Comparison of ENCODE assay signal across 14 cellular contexts in genomic region chr10:29465384-29465783, GRCh38.
A peak's percentile ranks its signal among the peaks of the same experiment; 100 is the strongest.
DNase-seq lines count a peak whose midpoint lies in the region; ATAC-seq and TF ChIP-seq lines count a peak whose summit lies in the region.
"Had no signal": no experiment of that assay in that cellular context is flagged by ENCODE, and none has a peak within 500 bp of the region (broad histone marks: within the 10 kb centered on the region; RNA-seq: fewer than 3 reads in every experiment).

No MANE protein-coding gene starts in this region.

- H3K27me3 ChIP-seq in Loucy (ENCODE audit: insufficient read depth, low read length, poor library complexity, severe bottlenecking) (no peaks in the 10 kb centered on the region), esophagus muscularis mucosa (no peaks in the 10 kb centered on the region), gastrocnemius medialis (no peaks in the 10 kb centered on the region)

- H4K20me1 ChIP-seq in Loucy (ENCODE audit: insufficient read depth, low read length, poor library complexity, severe bottlenecking): no peaks in the 10 kb centered on the region

- in situ Hi-C loops in gastrocnemius medialis (cut with MboI; ENCODE audit: low sequenced_read_pairs in 4 of 4): no loop called here

- H3K9me3 ChIP-seq in Loucy (ENCODE audit: insufficient read depth, low read depth, low read length) (peaks cover 10% of the 10 kb centered on the region; the same call in 1 of the 2 replicates), esophagus muscularis mucosa (no peaks in the 10 kb centered on the region), gastrocnemius medialis (no peaks in the 10 kb centered on the region)

- no peaks in the 10 kb centered on the region for H3K9me2 ChIP-seq in Loucy (replicated peaks; ENCODE audit: low read depth, low read length)

- no peaks in the 10 kb centered on the region; the same call in 1 of the 2 replicates for H3F3A ChIP-seq in Loucy (ENCODE audit: low read depth)

- ATAC-seq in gastrocnemius medialis (no peak), HG03442 (IDR thresholded peaks at IDR 0.05; ENCODE audit: unreplicated experiment) (no peak), GM21367 (IDR thresholded peaks at IDR 0.05; ENCODE audit: unreplicated experiment) (no peak)

- no peak for TF ChIP-seq EP300 in esophagus muscularis mucosa (IDR thresholded peaks at IDR 0.05)

- H3K79me2 ChIP-seq in Loucy (ENCODE audit: insufficient read depth, low read length): no peaks in the 10 kb centered on the region

- peak overlapping the region in 1 of 4 donors; percentile 34 for H3K27ac ChIP-seq in esophagus muscularis mucosa (replicated peaks in 1 of 4)
- peak overlapping the region; percentile 73 to 86 (median 83) for H3K27ac ChIP-seq in gastrocnemius medialis

- TF ChIP-seq CTCF in Loucy (conservative IDR thresholded peaks at IDR 0.05; ENCODE audit: low read length): peak; percentile 54
- peak in 2 of 3 experiments; percentile 7 to 10 for TF ChIP-seq CTCF in esophagus muscularis mucosa (IDR thresholded peaks at IDR 0.05)
- peak in 3 of 5 experiments; percentile 27 to 51 (median 33) for TF ChIP-seq CTCF in gastrocnemius medialis (IDR thresholded peaks at IDR 0.05 in 4 of 5, conservative IDR thresholded peaks at IDR 0.05 in 1 of 5)

- no peak overlapping the region for H3K4me3 ChIP-seq in Loucy (ENCODE audit: low read length, poor library complexity, severe bottlenecking)
- H3K4me3 ChIP-seq in esophagus muscularis mucosa: no peak overlapping the region
- H3K4me3 ChIP-seq in gastrocnemius medialis: no peak overlapping the region

- no peak overlapping the region for H3K4me2 ChIP-seq in Loucy (ENCODE audit: low read depth, low read length, poor library complexity, severe bottlenecking)

- intact Hi-C loops in esophagus muscularis mucosa (cut with DNase I): no loop called here
- intact Hi-C loops in gastrocnemius medialis (cut with DNase I; ENCODE audit: low total_unique reads): no loop called here

- H3K4me1 ChIP-seq in Loucy (ENCODE audit: insufficient read depth, low read length, poor library complexity, severe bottlenecking): peaks cover under 1% of the 10 kb centered on the region
- H3K4me1 ChIP-seq in esophagus muscularis mucosa: peaks cover 4 to 38% (median 19%) of the 10 kb centered on the region in 4 donors
- H3K4me1 ChIP-seq in gastrocnemius medialis: peaks cover 43 to 46% of the 10 kb centered on the region in 2 donors

- 86% methylated on average over 8 of the region's 8 CpGs for WGBS in esophagus muscularis mucosa

- DNase-seq in ELR (ENCODE audit: low read depth): peak; percentile 10
- no peak for DNase-seq in esophagus muscularis mucosa (ENCODE audit: extremely low spot score)
- DNase-seq in gastrocnemius medialis: no peak
- no peak for DNase-seq in NCI-H2029 treated with DMSO at 0.1 percent for 48 hours (lab: John Stamatoyannopoulos, UW)
- DNase-seq in inferior parietal cortex (ENCODE audit: extremely low spot score): no peak
- DNase-seq: activated naive CD4-positive, alpha-beta T cell treated with anti-CD3 and anti-CD28 coated beads, Interleukin-2, amount 10 ng/mL, durations not matched to agents 7 days and 5 days; GOT3; islet precursor cell; naive B cell; NCI-H748 treated with DMSO at 0.1 percent for 48 hours; SHP77 treated with DMSO at 0.1 percent for 48 hours had no signal

- no peak overlapping the region for H2AFZ ChIP-seq in Loucy (ENCODE audit: low read length)

- H3K36me3 ChIP-seq in Loucy (ENCODE audit: insufficient read depth, low read length): peaks cover 14% of the 10 kb centered on the region; the same call in 1 of the 2 replicates
- peaks cover 73 to 100% (median 89%) of the 10 kb centered on the region in 4 donors for H3K36me3 ChIP-seq in esophagus muscularis mucosa
- peaks cover 8 to 93% of the 10 kb centered on the region in 2 donors for H3K36me3 ChIP-seq in gastrocnemius medialis

- no peak for TF ChIP-seq POLR2A in esophagus muscularis mucosa (IDR thresholded peaks at IDR 0.05; ENCODE audit: low read depth)
- no peak for TF ChIP-seq POLR2A in gastrocnemius medialis (IDR thresholded peaks at IDR 0.05)

- H3K9ac ChIP-seq in Loucy (ENCODE audit: low read depth, low read length, poor library complexity, severe bottlenecking): no peak overlapping the region
